ENCODE assay signal across 41 cellular contexts in genomic region chr9:7704543-7704942, GRCh38.
"Had no signal": no experiment of that assay in that cellular context is flagged by ENCODE, and none has a peak within 500 bp of the region (broad histone marks: within the 10 kb centered on the region; RNA-seq: fewer than 3 reads in every experiment).

No MANE protein-coding gene starts in this region.

- DNase-seq: activated effector memory CD4-positive, alpha-beta T cell treated with anti-CD3 and anti-CD28 coated beads, Interleukin-2, amount 50 U/mL, for 16 hours; activated effector memory CD4-positive, alpha-beta T cell treated with Interleukin-2 at 50 U/mL for 16 hours; activated gamma-delta T cell; activated gamma-delta T cell treated with Interleukin-2 at 50 U/mL for 16 hours; activated naive CD4-positive, alpha-beta T cell; activated naive CD4-positive, alpha-beta T cell treated with anti-CD3 and anti-CD28 coated beads for 36 hours; activated naive CD4-positive, alpha-beta T cell treated with anti-CD3 and anti-CD28 coated beads, Interleukin-2, amount 10 ng/mL, durations not matched to agents 7 days and 5 days; activated naive CD4-positive, alpha-beta T cell treated with anti-CD3 and anti-CD28 coated beads, Interleukin-2, amount 50 U/mL, for 16 hours; activated naive CD4-positive, alpha-beta T cell treated with Interleukin-2 at 50 U/mL for 16 hours; activated naive CD8-positive, alpha-beta T cell treated with anti-CD3 and anti-CD28 coated beads for 36 hours; activated naive CD8-positive, alpha-beta T cell treated with anti-CD3 and anti-CD28 coated beads, Interleukin-2, amount 10 ng/mL, durations not matched to agents 7 days and 5 days; activated naive CD8-positive, alpha-beta T cell treated with anti-CD3 and anti-CD28 coated beads, Interleukin-2, amount 50 U/mL, for 24 hours; activated T-cell treated with anti-CD3 and anti-CD28 coated beads for 4 hours; activated T-cell treated with anti-CD3 and anti-CD28 coated beads, Interleukin-2, amount 50 U/mL, for 1 hour; activated T-cell treated with anti-CD3 and anti-CD28 coated beads, Interleukin-2, amount 50 U/mL, for 24 hours; activated T-cell treated with anti-CD3 and anti-CD28 coated beads, Interleukin-2, amount 50 U/mL, for 4 hours; activated T-cell treated with anti-CD3 and anti-CD28 coated beads, Interleukin-2, amount 50 U/mL, for 48 hours; activated T-cell treated with anti-CD3 and anti-CD28 coated beads, Interleukin-2, amount 50 U/mL, for 72 hours; adrenal gland; amniotic stem cell; amygdala; anterior cingulate cortex; aorta; body of pancreas; brain microvascular endothelial cell; caudate nucleus; central memory CD4-positive, alpha-beta T cell; cerebellar nuclear complex had no signal

- H3K9me3 ChIP-seq: adrenal gland, ascending aorta, breast epithelium had no signal

- H3K4me3 Mint-ChIP-seq: activated naive CD4-positive, alpha-beta T cell treated with anti-CD3 and anti-CD28 coated beads for 36 hours; activated naive CD4-positive, alpha-beta T cell treated with anti-CD3 and anti-CD28 coated beads, Interleukin-2, amount 10 ng/mL, durations not matched to agents 7 days and 5 days; activated naive CD4-positive, alpha-beta T cell treated with anti-CD3 and anti-CD28 coated beads, Interleukin-2, amount 50 U/mL, for 24 hours; activated naive CD8-positive, alpha-beta T cell; activated naive CD8-positive, alpha-beta T cell treated with anti-CD3 and anti-CD28 coated beads for 36 hours; activated naive CD8-positive, alpha-beta T cell treated with anti-CD3 and anti-CD28 coated beads, Interleukin-2, amount 10 ng/mL, durations not matched to agents 7 days and 5 days; activated naive CD8-positive, alpha-beta T cell treated with anti-CD3 and anti-CD28 coated beads, Interleukin-2, amount 50 U/mL, for 24 hours; activated T-cell treated with anti-CD3 and anti-CD28 coated beads, Interleukin-2, amount 50 U/mL, for 24 hours; activated T-cell treated with anti-CD3 and anti-CD28 coated beads, Interleukin-2, amount 50 U/mL, for 4 hours; activated T-cell treated with anti-CD3 and anti-CD28 coated beads, Interleukin-2, amount 50 U/mL, for 72 hours; activated T-helper 1 cell treated with anti-CD3 and anti-CD28 coated beads, Interleukin-12 subunit alpha, Interleukin-12 subunit beta, Interleukin-2, Interleukin-4 antibody, amounts not matched to agents 30 ng/mL and 10 ng/mL and 1 ng/mL, durations not matched to agents 14 hours and 24 hours and 36 hours; activated T-helper 17 cell treated with anti-CD3 and anti-CD28 coated beads, Interleukin-2, amount 50 U/mL, for 72 hours; brain; central memory CD8-positive, alpha-beta T cell had no signal

- ATAC-seq: activated naive CD4-positive, alpha-beta T cell treated with anti-CD3 and anti-CD28 coated beads, Interleukin-2, amount 50 U/mL, for 72 hours; activated naive CD8-positive, alpha-beta T cell treated with anti-CD3 and anti-CD28 coated beads, Interleukin-2, amount 50 U/mL, for 24 hours; activated T-cell treated with anti-CD3 and anti-CD28 coated beads, Interleukin-2, amount 50 U/mL, for 4 hours; activated T-cell treated with anti-CD3 and anti-CD28 coated beads, Interleukin-2, amount 50 U/mL, for 72 hours; activated T-helper 17 cell treated with anti-CD3 and anti-CD28 coated beads, Interleukin-2, amount 50 U/mL, for 72 hours; body of pancreas had no signal

- H3K36me3 Mint-ChIP-seq: activated naive CD4-positive, alpha-beta T cell treated with anti-CD3 and anti-CD28 coated beads, Interleukin-2, amount 10 ng/mL, durations not matched to agents 7 days and 5 days; activated naive CD4-positive, alpha-beta T cell treated with anti-CD3 and anti-CD28 coated beads, Interleukin-2, amount 50 U/mL, for 24 hours; activated naive CD8-positive, alpha-beta T cell; activated naive CD8-positive, alpha-beta T cell treated with anti-CD3 and anti-CD28 coated beads for 36 hours; activated naive CD8-positive, alpha-beta T cell treated with anti-CD3 and anti-CD28 coated beads, Interleukin-2, amount 10 ng/mL, durations not matched to agents 7 days and 5 days; brain had no signal

- H3K4me1 ChIP-seq: adrenal gland, ascending aorta, body of pancreas, breast epithelium had no signal

- H3K9me3 Mint-ChIP-seq: activated naive CD4-positive, alpha-beta T cell treated with anti-CD3 and anti-CD28 coated beads for 36 hours; activated naive CD4-positive, alpha-beta T cell treated with anti-CD3 and anti-CD28 coated beads, Interleukin-2, amount 10 ng/mL, durations not matched to agents 7 days and 5 days; activated naive CD4-positive, alpha-beta T cell treated with anti-CD3 and anti-CD28 coated beads, Interleukin-2, amount 50 U/mL, for 24 hours; activated naive CD4-positive, alpha-beta T cell treated with anti-CD3 and anti-CD28 coated beads, Interleukin-2, amount 50 U/mL, for 72 hours; activated naive CD8-positive, alpha-beta T cell treated with anti-CD3 and anti-CD28 coated beads for 36 hours; activated naive CD8-positive, alpha-beta T cell treated with anti-CD3 and anti-CD28 coated beads, Interleukin-2, amount 50 U/mL, for 24 hours; activated T-cell treated with anti-CD3 and anti-CD28 coated beads, Interleukin-2, amount 50 U/mL, for 24 hours; activated T-cell treated with anti-CD3 and anti-CD28 coated beads, Interleukin-2, amount 50 U/mL, for 4 hours; activated T-helper 1 cell treated with anti-CD3 and anti-CD28 coated beads, Interleukin-12 subunit alpha, Interleukin-12 subunit beta, Interleukin-2, Interleukin-4 antibody, amounts not matched to agents 30 ng/mL and 10 ng/mL and 1 ng/mL, durations not matched to agents 14 hours and 24 hours and 36 hours; activated T-helper 17 cell treated with anti-CD3 and anti-CD28 coated beads, Interleukin-2, amount 50 U/mL, for 72 hours; activated T-helper 2 cell treated with anti-CD3 and anti-CD28 coated beads, Interferon-gamma antibody, Interleukin-2, Interleukin-4, amounts not matched to agents 10 μg/mL and 5 μg/mL and 100 μg/mL, durations not matched to agents 14 hours and 24 hours and 36 hours; central memory CD8-positive, alpha-beta T cell had no signal

- H3K36me3 ChIP-seq: adrenal gland, ascending aorta, brain microvascular endothelial cell, breast epithelium, cardiac muscle cell had no signal

- H3K4me1 Mint-ChIP-seq: activated naive CD4-positive, alpha-beta T cell treated with anti-CD3 and anti-CD28 coated beads, Interleukin-2, amount 10 ng/mL, durations not matched to agents 7 days and 5 days; activated naive CD4-positive, alpha-beta T cell treated with anti-CD3 and anti-CD28 coated beads, Interleukin-2, amount 50 U/mL, for 24 hours; activated naive CD8-positive, alpha-beta T cell treated with anti-CD3 and anti-CD28 coated beads for 36 hours; activated naive CD8-positive, alpha-beta T cell treated with anti-CD3 and anti-CD28 coated beads, Interleukin-2, amount 10 ng/mL, durations not matched to agents 7 days and 5 days; activated naive CD8-positive, alpha-beta T cell treated with anti-CD3 and anti-CD28 coated beads, Interleukin-2, amount 50 U/mL, for 24 hours; activated T-helper 17 cell treated with anti-CD3 and anti-CD28 coated beads, Interleukin-2, amount 50 U/mL, for 72 hours; brain; central memory CD8-positive, alpha-beta T cell had no signal

- H3K27me3 Mint-ChIP-seq: activated naive CD8-positive, alpha-beta T cell; activated naive CD8-positive, alpha-beta T cell treated with anti-CD3 and anti-CD28 coated beads for 36 hours; activated naive CD8-positive, alpha-beta T cell treated with anti-CD3 and anti-CD28 coated beads, Interleukin-2, amount 10 ng/mL, durations not matched to agents 7 days and 5 days; activated naive CD8-positive, alpha-beta T cell treated with anti-CD3 and anti-CD28 coated beads, Interleukin-2, amount 50 U/mL, for 24 hours; brain had no signal

- H3K27ac ChIP-seq: adrenal gland, ascending aorta, body of pancreas, brain microvascular endothelial cell, breast epithelium, cardiac muscle cell had no signal

- H3K4me3 ChIP-seq: adrenal gland, ascending aorta, body of pancreas, breast epithelium, cardiac muscle cell had no signal

- H3K27ac Mint-ChIP-seq: activated naive CD4-positive, alpha-beta T cell treated with anti-CD3 and anti-CD28 coated beads for 36 hours; activated naive CD4-positive, alpha-beta T cell treated with anti-CD3 and anti-CD28 coated beads, Interleukin-2, amount 10 ng/mL, durations not matched to agents 7 days and 5 days; activated naive CD4-positive, alpha-beta T cell treated with anti-CD3 and anti-CD28 coated beads, Interleukin-2, amount 50 U/mL, for 24 hours; activated naive CD4-positive, alpha-beta T cell treated with anti-CD3 and anti-CD28 coated beads, Interleukin-2, amount 50 U/mL, for 72 hours; activated naive CD8-positive, alpha-beta T cell; activated naive CD8-positive, alpha-beta T cell treated with anti-CD3 and anti-CD28 coated beads for 36 hours; activated naive CD8-positive, alpha-beta T cell treated with anti-CD3 and anti-CD28 coated beads, Interleukin-2, amount 10 ng/mL, durations not matched to agents 7 days and 5 days; activated naive CD8-positive, alpha-beta T cell treated with anti-CD3 and anti-CD28 coated beads, Interleukin-2, amount 50 U/mL, for 24 hours; activated T-cell treated with anti-CD3 and anti-CD28 coated beads, Interleukin-2, amount 50 U/mL, for 24 hours; activated T-helper 1 cell treated with anti-CD3 and anti-CD28 coated beads, Interleukin-12 subunit alpha, Interleukin-12 subunit beta, Interleukin-2, Interleukin-4 antibody, amounts not matched to agents 30 ng/mL and 10 ng/mL and 1 ng/mL, durations not matched to agents 14 hours and 24 hours and 36 hours; activated T-helper 17 cell treated with anti-CD3 and anti-CD28 coated beads, Interleukin-2, amount 50 U/mL, for 72 hours; activated T-helper 2 cell treated with anti-CD3 and anti-CD28 coated beads, Interferon-gamma antibody, Interleukin-2, Interleukin-4, amounts not matched to agents 10 μg/mL and 5 μg/mL and 100 μg/mL, durations not matched to agents 14 hours and 24 hours and 36 hours; brain had no signal

- H3K27me3 ChIP-seq: adrenal gland, ascending aorta, body of pancreas, brain microvascular endothelial cell, breast epithelium, cardiac muscle cell had no signal

- FAIRE-seq: astrocyte, bronchial epithelial cell had no signal
